Comparison of ENCODE assay signal across 1 cellular context in the genomic region with DNA sequence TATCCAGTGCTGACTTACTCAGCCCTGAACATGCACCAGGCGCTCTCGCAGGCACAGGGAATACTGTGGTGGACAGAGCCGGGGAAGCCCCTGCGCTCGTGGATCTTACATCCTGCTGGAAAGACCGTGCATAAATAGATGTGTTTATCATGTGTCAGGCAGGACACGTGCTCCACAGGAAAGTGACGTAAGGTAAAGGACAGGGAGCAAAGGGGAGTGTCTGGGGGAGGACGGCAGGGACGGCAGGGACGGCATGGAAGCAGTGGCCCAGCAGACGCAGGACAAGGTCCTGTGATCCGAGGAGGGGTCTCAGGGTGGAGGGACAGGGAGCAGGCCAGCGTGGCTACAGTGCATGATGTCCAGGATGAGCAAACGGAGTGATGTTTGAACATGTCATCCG.
TF ChIP-seq lines count a peak whose summit lies in the region.

No MANE protein-coding gene starts in this region.

TF ChIP-seq in K562, 482 proteins besides CTCF, POLR2A, EP300 and RAD21 (continued from another document):
- 0 out of 2 replicates have a peak, but pooled peaks have one; percentile 14 for TF ChIP-seq CREM (IDR thresholded peaks at IDR 0.05; ENCODE audit: low read depth)
